1 cellular context compared by ENCODE assay signal in the genomic region with DNA sequence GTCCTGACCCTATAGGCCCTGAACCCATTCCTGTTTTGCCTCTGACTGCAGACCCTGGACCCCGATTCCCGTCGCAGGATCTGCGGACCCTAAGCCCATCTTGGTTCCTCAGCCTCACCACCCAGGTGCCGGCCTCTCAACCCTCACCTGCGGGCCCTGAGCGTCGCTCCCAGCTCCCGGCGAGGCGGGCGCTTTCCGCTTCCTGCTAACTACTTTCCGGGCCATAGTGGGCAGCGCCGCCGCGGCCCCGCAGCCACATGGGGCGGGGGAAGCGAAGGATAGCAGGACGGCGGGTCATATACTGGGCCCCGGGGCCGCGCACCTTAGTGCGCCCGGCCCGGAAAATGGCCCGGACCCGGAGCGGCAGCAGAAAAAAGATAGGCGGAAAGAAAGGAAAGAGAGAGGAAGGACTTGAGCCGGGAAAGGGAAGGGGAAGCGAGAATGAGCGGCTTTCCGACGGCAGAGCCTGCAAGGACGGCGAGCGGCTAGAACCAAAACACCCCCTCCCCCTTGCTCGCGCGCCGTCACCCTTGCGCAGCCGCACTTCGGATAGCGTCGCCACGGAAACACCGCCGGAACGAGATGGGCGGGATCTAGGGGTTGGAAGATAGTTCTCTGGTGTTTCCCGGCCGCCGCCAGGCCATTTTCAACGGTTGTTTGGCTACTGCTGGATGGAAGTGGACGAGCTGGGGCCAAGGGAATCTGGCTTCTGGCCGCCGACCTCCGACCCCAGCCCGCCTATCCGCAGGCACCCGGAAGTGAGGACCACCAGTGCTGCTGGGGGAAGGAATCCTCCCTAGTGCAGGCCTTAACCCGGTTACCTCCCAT.
TF ChIP-seq lines count a peak whose summit lies in the region.

Gene DCAF12 (minus strand): TSS at position 492 of the 828 bp plus-strand sequence. CDS start 267 bp downstream, at position 225.

TF ChIP-seq in HepG2, 621 proteins besides CTCF, POLR2A, EP300 and RAD21 (continued from another document and continues in another):
- TF ChIP-seq, protein P1, sequence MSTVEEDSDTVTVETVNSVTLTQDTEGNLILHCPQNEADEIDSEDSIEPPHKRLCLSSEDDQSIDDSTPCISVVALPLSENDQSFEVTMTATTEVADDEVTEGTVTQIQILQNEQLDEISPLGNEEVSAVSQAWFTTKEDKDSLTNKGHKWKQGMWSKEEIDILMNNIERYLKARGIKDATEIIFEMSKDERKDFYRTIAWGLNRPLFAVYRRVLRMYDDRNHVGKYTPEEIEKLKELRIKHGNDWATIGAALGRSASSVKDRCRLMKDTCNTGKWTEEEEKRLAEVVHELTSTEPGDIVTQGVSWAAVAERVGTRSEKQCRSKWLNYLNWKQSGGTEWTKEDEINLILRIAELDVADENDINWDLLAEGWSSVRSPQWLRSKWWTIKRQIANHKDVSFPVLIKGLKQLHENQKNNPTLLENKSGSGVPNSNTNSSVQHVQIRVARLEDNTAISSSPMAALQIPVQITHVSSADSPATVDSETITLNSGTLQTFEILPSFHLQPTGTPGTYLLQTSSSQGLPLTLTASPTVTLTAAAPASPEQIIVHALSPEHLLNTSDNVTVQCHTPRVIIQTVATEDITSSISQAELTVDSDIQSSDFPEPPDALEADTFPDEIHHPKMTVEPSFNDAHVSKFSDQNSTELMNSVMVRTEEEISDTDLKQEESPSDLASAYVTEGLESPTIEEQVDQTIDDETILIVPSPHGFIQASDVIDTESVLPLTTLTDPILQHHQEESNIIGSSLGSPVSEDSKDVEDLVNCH (CRISPR knock-in tag; IDR thresholded peaks at IDR 0.05), result no peak
- 0 out of 2 replicates have a peak, but pooled peaks have one; percentile 11 for TF ChIP-seq KDM4B (CRISPR knock-in tag; IDR thresholded peaks at IDR 0.05)
- peak; percentile 76 for TF ChIP-seq RFX3 (CRISPR knock-in tag; IDR thresholded peaks at IDR 0.05)
- TF ChIP-seq KDM6A (CRISPR knock-in tag; IDR thresholded peaks at IDR 0.05; ENCODE audit: low read depth), result no peak
- TF ChIP-seq, protein P2, sequence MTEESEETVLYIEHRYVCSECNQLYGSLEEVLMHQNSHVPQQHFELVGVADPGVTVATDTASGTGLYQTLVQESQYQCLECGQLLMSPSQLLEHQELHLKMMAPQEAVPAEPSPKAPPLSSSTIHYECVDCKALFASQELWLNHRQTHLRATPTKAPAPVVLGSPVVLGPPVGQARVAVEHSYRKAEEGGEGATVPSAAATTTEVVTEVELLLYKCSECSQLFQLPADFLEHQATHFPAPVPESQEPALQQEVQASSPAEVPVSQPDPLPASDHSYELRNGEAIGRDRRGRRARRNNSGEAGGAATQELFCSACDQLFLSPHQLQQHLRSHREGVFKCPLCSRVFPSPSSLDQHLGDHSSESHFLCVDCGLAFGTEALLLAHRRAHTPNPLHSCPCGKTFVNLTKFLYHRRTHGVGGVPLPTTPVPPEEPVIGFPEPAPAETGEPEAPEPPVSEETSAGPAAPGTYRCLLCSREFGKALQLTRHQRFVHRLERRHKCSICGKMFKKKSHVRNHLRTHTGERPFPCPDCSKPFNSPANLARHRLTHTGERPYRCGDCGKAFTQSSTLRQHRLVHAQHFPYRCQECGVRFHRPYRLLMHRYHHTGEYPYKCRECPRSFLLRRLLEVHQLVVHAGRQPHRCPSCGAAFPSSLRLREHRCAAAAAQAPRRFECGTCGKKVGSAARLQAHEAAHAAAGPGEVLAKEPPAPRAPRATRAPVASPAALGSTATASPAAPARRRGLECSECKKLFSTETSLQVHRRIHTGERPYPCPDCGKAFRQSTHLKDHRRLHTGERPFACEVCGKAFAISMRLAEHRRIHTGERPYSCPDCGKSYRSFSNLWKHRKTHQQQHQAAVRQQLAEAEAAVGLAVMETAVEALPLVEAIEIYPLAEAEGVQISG (CRISPR knock-in tag; IDR thresholded peaks at IDR 0.05), result no peak
- TF ChIP-seq, protein P3, sequence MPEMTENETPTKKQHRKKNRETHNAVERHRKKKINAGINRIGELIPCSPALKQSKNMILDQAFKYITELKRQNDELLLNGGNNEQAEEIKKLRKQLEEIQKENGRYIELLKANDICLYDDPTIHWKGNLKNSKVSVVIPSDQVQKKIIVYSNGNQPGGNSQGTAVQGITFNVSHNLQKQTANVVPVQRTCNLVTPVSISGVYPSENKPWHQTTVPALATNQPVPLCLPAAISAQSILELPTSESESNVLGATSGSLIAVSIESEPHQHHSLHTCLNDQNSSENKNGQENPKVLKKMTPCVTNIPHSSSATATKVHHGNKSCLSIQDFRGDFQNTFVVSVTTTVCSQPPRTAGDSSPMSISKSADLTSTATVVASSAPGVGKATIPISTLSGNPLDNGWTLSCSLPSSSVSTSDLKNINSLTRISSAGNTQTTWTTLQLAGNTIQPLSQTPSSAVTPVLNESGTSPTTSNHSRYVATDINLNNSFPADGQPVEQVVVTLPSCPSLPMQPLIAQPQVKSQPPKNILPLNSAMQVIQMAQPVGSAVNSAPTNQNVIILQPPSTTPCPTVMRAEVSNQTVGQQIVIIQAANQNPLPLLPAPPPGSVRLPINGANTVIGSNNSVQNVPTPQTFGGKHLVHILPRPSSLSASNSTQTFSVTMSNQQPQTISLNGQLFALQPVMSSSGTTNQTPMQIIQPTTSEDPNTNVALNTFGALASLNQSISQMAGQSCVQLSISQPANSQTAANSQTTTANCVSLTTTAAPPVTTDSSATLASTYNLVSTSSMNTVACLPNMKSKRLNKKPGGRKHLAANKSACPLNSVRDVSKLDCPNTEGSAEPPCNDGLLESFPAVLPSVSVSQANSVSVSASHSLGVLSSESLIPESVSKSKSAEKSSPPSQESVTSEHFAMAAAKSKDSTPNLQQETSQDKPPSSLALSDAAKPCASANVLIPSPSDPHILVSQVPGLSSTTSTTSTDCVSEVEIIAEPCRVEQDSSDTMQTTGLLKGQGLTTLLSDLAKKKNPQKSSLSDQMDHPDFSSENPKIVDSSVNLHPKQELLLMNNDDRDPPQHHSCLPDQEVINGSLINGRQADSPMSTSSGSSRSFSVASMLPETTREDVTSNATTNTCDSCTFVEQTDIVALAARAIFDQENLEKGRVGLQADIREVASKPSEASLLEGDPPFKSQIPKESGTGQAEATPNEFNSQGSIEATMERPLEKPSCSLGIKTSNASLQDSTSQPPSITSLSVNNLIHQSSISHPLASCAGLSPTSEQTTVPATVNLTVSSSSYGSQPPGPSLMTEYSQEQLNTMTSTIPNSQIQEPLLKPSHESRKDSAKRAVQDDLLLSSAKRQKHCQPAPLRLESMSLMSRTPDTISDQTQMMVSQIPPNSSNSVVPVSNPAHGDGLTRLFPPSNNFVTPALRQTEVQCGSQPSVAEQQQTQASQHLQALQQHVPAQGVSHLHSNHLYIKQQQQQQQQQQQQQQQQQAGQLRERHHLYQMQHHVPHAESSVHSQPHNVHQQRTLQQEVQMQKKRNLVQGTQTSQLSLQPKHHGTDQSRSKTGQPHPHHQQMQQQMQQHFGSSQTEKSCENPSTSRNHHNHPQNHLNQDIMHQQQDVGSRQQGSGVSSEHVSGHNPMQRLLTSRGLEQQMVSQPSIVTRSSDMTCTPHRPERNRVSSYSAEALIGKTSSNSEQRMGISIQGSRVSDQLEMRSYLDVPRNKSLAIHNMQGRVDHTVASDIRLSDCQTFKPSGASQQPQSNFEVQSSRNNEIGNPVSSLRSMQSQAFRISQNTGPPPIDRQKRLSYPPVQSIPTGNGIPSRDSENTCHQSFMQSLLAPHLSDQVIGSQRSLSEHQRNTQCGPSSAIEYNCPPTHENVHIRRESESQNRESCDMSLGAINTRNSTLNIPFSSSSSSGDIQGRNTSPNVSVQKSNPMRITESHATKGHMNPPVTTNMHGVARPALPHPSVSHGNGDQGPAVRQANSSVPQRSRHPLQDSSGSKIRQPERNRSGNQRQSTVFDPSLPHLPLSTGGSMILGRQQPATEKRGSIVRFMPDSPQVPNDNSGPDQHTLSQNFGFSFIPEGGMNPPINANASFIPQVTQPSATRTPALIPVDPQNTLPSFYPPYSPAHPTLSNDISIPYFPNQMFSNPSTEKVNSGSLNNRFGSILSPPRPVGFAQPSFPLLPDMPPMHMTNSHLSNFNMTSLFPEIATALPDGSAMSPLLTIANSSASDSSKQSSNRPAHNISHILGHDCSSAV (CRISPR knock-in tag; IDR thresholded peaks at IDR 0.05; ENCODE audit: borderline replicate concordance), result no peak
- peak; percentile 8; the same call in 1 of the 2 replicates for TF ChIP-seq ETV6 (CRISPR knock-in tag; conservative IDR thresholded peaks at IDR 0.05)
- TF ChIP-seq, protein P4, sequence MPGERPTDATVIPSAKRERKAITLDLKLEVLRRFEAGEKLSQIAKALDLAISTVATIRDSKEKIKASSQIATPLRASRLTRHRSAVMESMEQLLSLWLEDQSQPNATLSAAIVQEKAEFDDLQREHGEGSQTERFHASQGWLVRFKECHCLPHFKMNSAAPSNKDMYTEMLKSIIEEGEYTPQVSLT (CRISPR knock-in tag; IDR thresholded peaks at IDR 0.05; ENCODE audit: borderline replicate concordance, low read depth), result 0 out of 2 replicates have a peak, but pooled peaks have one; percentile 49
- peak; percentile 28 for TF ChIP-seq YY1 (IDR thresholded peaks at IDR 0.05; ENCODE audit: insufficient read depth, insufficient replicate concordance, low read depth, low read length)
- no peak for TF ChIP-seq LCORL (IDR thresholded peaks at IDR 0.05)
- TF ChIP-seq LCORL (CRISPR knock-in tag; IDR thresholded peaks at IDR 0.05), result no peak; the same call in 1 of the 2 replicates
- no peak for TF ChIP-seq ZNF256 (CRISPR knock-in tag; conservative IDR thresholded peaks at IDR 0.05)
- peak; percentile 54; the same call in 1 of the 2 replicates for TF ChIP-seq YEATS2 (CRISPR knock-in tag; IDR thresholded peaks at IDR 0.05; ENCODE audit: borderline replicate concordance)
- TF ChIP-seq, protein P5, sequence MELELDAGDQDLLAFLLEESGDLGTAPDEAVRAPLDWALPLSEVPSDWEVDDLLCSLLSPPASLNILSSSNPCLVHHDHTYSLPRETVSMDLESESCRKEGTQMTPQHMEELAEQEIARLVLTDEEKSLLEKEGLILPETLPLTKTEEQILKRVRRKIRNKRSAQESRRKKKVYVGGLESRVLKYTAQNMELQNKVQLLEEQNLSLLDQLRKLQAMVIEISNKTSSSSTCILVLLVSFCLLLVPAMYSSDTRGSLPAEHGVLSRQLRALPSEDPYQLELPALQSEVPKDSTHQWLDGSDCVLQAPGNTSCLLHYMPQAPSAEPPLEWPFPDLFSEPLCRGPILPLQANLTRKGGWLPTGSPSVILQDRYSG (CRISPR knock-in tag; IDR thresholded peaks at IDR 0.05), result no peak
- peak; percentile 79; the same call in 1 of the 2 replicates for TF ChIP-seq IRF2 (CRISPR knock-in tag; IDR thresholded peaks at IDR 0.05)
- peak; percentile 75; the same call in 1 of the 2 replicates for TF ChIP-seq ELF4 (CRISPR knock-in tag; IDR thresholded peaks at IDR 0.05; ENCODE audit: borderline replicate concordance)
- no peak for TF ChIP-seq SRF (IDR thresholded peaks at IDR 0.05; ENCODE audit: low read depth, low read length)
- peak; percentile 57; the same call in 1 of the 2 replicates for TF ChIP-seq CREB1 (IDR thresholded peaks at IDR 0.05)
- peak; percentile 43; the same call in 1 of the 2 replicates for TF ChIP-seq CREB1 (CRISPR knock-in tag; IDR thresholded peaks at IDR 0.05)
- TF ChIP-seq ZKSCAN5 (CRISPR knock-in tag; IDR thresholded peaks at IDR 0.05), result no peak; the same call in 1 of the 2 replicates
- TF ChIP-seq, protein P6, sequence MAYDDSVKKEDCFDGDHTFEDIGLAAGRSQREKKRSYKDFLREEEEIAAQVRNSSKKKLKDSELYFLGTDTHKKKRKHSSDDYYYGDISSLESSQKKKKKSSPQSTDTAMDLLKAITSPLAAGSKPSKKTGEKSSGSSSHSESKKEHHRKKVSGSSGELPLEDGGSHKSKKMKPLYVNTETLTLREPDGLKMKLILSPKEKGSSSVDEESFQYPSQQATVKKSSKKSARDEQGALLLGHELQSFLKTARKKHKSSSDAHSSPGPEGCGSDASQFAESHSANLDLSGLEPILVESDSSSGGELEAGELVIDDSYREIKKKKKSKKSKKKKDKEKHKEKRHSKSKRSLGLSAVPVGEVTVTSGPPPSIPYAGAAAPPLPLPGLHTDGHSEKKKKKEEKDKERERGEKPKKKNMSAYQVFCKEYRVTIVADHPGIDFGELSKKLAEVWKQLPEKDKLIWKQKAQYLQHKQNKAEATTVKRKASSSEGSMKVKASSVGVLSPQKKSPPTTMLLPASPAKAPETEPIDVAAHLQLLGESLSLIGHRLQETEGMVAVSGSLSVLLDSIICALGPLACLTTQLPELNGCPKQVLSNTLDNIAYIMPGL (CRISPR knock-in tag; IDR thresholded peaks at IDR 0.05; ENCODE audit: borderline replicate concordance in 1 of 2, low read depth in 1 of 2), result peak; percentile 39 to 90; a peak in 2 of 4 replicates
- peak; percentile 35; the same call in 1 of the 2 replicates for TF ChIP-seq SPEN (CRISPR knock-in tag; IDR thresholded peaks at IDR 0.05; ENCODE audit: low read depth)
- TF ChIP-seq ZNF138 (CRISPR knock-in tag; IDR thresholded peaks at IDR 0.05; ENCODE audit: low read depth), result no peak
- TF ChIP-seq ZNF563 (CRISPR knock-in tag; IDR thresholded peaks at IDR 0.05), result no peak; the same call in 1 of the 2 replicates
- TF ChIP-seq ZNF790 (CRISPR knock-in tag; IDR thresholded peaks at IDR 0.05; ENCODE audit: borderline replicate concordance), result no peak; the same call in 1 of the 2 replicates
- TF ChIP-seq MYNN (CRISPR knock-in tag; IDR thresholded peaks at IDR 0.05; ENCODE audit: low read depth), result peak; percentile 86; the same call in 1 of the 2 replicates
- no peak for TF ChIP-seq DBP (CRISPR knock-in tag; IDR thresholded peaks at IDR 0.05; ENCODE audit: not compliant biosample characterization)
- peak; percentile 81; the same call in 1 of the 2 replicates for TF ChIP-seq ARHGAP35 (CRISPR knock-in tag; IDR thresholded peaks at IDR 0.05; ENCODE audit: borderline replicate concordance)
- TF ChIP-seq, protein P7, sequence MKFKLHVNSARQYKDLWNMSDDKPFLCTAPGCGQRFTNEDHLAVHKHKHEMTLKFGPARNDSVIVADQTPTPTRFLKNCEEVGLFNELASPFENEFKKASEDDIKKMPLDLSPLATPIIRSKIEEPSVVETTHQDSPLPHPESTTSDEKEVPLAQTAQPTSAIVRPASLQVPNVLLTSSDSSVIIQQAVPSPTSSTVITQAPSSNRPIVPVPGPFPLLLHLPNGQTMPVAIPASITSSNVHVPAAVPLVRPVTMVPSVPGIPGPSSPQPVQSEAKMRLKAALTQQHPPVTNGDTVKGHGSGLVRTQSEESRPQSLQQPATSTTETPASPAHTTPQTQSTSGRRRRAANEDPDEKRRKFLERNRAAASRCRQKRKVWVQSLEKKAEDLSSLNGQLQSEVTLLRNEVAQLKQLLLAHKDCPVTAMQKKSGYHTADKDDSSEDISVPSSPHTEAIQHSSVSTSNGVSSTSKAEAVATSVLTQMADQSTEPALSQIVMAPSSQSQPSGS (CRISPR knock-in tag; IDR thresholded peaks at IDR 0.05), result no peak
- TF ChIP-seq SAFB2 (CRISPR knock-in tag; IDR thresholded peaks at IDR 0.05; ENCODE audit: borderline replicate concordance, low read depth), result no peak
